ENCODE assay signal across 9 cellular contexts in the genomic region with DNA sequence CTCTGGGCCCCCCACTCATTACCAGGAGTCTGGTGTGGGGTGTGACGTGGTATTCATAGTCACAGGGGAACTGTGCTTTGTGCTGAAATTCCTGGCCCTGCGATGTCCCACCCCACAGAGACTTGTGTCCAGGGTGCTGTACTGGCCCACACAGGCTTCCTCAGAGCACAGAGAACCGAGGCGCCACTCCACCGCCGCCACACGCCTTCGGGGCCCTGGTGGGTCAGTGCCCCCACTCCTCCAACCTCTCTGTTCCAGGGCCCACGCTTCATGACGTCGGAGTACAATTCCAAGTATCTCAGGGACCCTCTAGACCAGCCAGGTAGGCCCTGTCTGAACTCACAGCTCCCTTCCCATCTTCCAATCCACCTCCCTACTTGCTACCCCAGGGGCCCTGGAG. TPM values are rescaled to one million over a fixed set of nuclear protein-coding genes. Genes with fewer than 3 reads are reported as not detected.
"Had no signal": no experiment of that assay in that cellular context is flagged by ENCODE, and none has a peak within 500 bp of the region (broad histone marks: within the 10 kb centered on the region; RNA-seq: fewer than 3 reads in every experiment).

No MANE protein-coding gene starts in this region.

- H3K27ac Mint-ChIP-seq: GM23338, HFFc6 had no signal

- H3K36me3 ChIP-seq: HAP-1 had no signal

- H2AFZ ChIP-seq: GM23338 had no signal

- DNase-seq: HFFc6, IMR-90 had no signal

- ATAC-seq: GM23338, HCT116, K562 had no signal

- H3K4me3 Mint-ChIP-seq: GM23338, HFFc6 had no signal

- H3K27ac ChIP-seq: HL-60 had no signal

- H3K9me3 ChIP-seq: HAP-1 had no signal

- H3K4me3 ChIP-seq: GM23338, HAP-1, K562 had no signal

- H3K4me2 ChIP-seq: GM23338 had no signal

- H3K4me1 ChIP-seq: HAP-1 had no signal

- FAIRE-seq: K562 had no signal

- H3K9me3 Mint-ChIP-seq: GM23338, HFFc6 had no signal

RNA-seq across cellular contexts. Expression of a gene that starts 23.5 kb away (rescaled TPM):
- total RNA-seq: H4, HFFc6, HT1080, IMR-90 had no signal
- polyA plus RNA-seq: IMR-90, K562 had no signal
